Comparison of ENCODE assay signal across 23 cellular contexts in genomic region chrX:53538781-53539180, GRCh38.
"Had no signal": no experiment of that assay in that cellular context is flagged by ENCODE, and none has a peak within 500 bp of the region (broad histone marks: within the 10 kb centered on the region; RNA-seq: fewer than 3 reads in every experiment).

No MANE protein-coding gene starts in this region.

- H3K9me3 Mint-ChIP-seq: natural killer cell treated with Interleukin-12 subunit alpha and Interleukin-12 subunit beta and Interleukin-15 and Interleukin-18, amount 100 ng/mL, for 72 hours; stimulated activated naive B cell treated with anti-CD40 and anti-IgM and Interleukin-4, amounts not matched to agents 10 μg/mL and 1 μg/mL and 100 μg/mL, for 72 hours; type B pancreatic cell had no signal

- H3K4me1 Mint-ChIP-seq: endodermal cell; stimulated activated naive B cell treated with anti-CD40 and anti-IgM and Interleukin-4, amounts not matched to agents 10 μg/mL and 1 μg/mL and 100 μg/mL, for 72 hours had no signal

- H3K27ac Mint-ChIP-seq: endodermal cell; natural killer cell treated with Interleukin-12 subunit alpha and Interleukin-12 subunit beta and Interleukin-15 and Interleukin-18, amount 100 ng/mL, for 72 hours; type B pancreatic cell had no signal

- H3K4me1 ChIP-seq: parathyroid adenoma, sigmoid colon, thyroid gland had no signal

- H3K79me2 ChIP-seq: hepatocyte, parathyroid adenoma had no signal

- DNase-seq: effector CD4-positive, alpha-beta T cell; endodermal cell; foreskin melanocyte; head of caudate nucleus; kidney; left cardiac atrium; left ventricle myocardium superior; mesenchymal stem cell; midbrain; occipital lobe; sigmoid colon; stimulated activated CD4-positive, alpha-beta T cell treated with anti-CD3 and anti-CD28 coated beads, Interleukin-2, amount 100 ng/mL, for 24 hours; stimulated activated CD4-positive, alpha-beta T cell treated with anti-CD3 and anti-CD28 coated beads, Interleukin-4, amount 100 ng/mL, for 4 hours; stimulated activated naive B cell treated with anti-CD40 and anti-IgM and Interleukin-4, amounts not matched to agents 10 μg/mL and 1 μg/mL and 100 μg/mL, for 72 hours; thyroid gland had no signal

- H3K27me3 ChIP-seq: hepatocyte, sigmoid colon, thyroid gland had no signal

- ATAC-seq: left cardiac atrium; left ventricle myocardium superior; natural killer cell treated with Interleukin-12 subunit alpha and Interleukin-12 subunit beta and Interleukin-15 and Interleukin-18, amount 100 ng/mL, for 72 hours; stimulated activated naive B cell treated with anti-CD40 and anti-IgM and Interleukin-4, amounts not matched to agents 10 μg/mL and 1 μg/mL and 100 μg/mL, for 72 hours had no signal

- H3K4me3 Mint-ChIP-seq: endodermal cell; natural killer cell treated with Interleukin-12 subunit alpha and Interleukin-12 subunit beta and Interleukin-15 and Interleukin-18, amount 100 ng/mL, for 72 hours; stimulated activated naive B cell treated with anti-CD40 and anti-IgM and Interleukin-4, amounts not matched to agents 10 μg/mL and 1 μg/mL and 100 μg/mL, for 72 hours; type B pancreatic cell had no signal

- H3K4me3 ChIP-seq: coronary artery, hepatocyte, lung, sigmoid colon, skin epidermis, thyroid gland had no signal

- H3K9ac ChIP-seq: parathyroid adenoma had no signal

- H3K27me3 Mint-ChIP-seq: type B pancreatic cell had no signal

- H3K4me2 ChIP-seq: hepatocyte had no signal

- H2AFZ ChIP-seq: hepatocyte, parathyroid adenoma had no signal

- H3K9me3 ChIP-seq: sigmoid colon, thyroid gland had no signal

- FAIRE-seq: urothelium cell line had no signal

- H3K27ac ChIP-seq: coronary artery, hepatocyte, parathyroid adenoma, sigmoid colon, skin epidermis, thyroid gland had no signal
